14 cellular contexts compared by ENCODE assay signal in the genomic region with DNA sequence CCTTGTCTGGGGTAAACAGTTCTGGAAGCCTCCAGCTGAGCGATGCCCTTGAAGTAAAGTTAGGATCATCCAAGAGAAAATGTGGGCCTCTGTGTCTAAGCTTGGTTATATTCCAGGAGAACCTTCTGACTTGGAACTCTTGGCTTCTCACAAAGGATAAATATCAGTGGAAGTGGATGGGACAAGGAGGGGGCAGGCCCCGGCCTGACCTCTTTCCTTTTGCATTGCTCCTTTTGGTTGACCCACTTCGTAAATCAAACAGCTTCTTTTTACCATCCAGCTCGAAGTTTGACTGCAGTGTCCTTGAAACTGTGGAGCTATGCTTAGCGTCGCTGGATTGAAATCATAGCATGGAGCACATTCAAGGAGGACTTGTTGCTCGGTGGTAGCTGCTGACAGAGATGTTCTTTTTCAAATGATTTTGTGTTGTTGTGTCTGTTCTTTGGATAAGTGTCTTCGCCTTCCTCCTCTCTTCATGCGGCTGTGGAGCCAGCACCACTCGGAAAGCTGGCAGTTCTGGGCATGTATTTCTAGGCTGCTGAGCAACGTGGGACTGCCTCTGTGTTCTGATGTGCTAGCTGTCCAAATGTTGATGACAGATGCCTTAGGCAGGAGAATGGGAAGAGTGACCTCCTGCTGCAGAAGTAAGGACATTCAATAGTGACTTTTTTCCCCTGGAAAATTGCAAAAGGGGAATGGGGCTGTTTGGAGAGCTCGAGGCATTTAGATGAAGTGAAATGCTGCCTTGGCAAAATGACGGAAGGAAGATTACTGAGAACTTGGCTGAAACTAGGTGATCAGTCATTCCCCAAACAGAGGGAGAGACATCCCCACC. TPM values are rescaled to one million over a fixed set of nuclear protein-coding genes. Genes with fewer than 3 reads are reported as not detected.
A peak's percentile ranks its signal among the peaks of the same experiment; 100 is the strongest.
DNase-seq lines count a peak whose midpoint lies in the region; FAIRE-seq and TF ChIP-seq lines count a peak whose summit lies in the region.
"Had no signal": no experiment of that assay in that cellular context is flagged by ENCODE, and none has a peak within 500 bp of the region (broad histone marks: within the 10 kb centered on the region; RNA-seq: fewer than 3 reads in every experiment).

No MANE protein-coding gene starts in this region.

- no peak overlapping the region for H3K9ac ChIP-seq in kidney (ENCODE audit: low read length in 2 of 2)

- H3K27ac Mint-ChIP-seq in chondrocyte (ENCODE audit: unreplicated experiment), result peak overlapping the region; percentile 12

- H3K4me1 ChIP-seq in kidney (ENCODE audit: control insufficient read depth in 1 of 2, insufficient read depth in 1 of 2, low read depth in 1 of 2, low read length in 2 of 2) (peaks cover 7 to 34% of the 10 kb centered on the region in 2 donors), esophagus muscularis mucosa (peaks cover 37 to 68% (median 55%) of the 10 kb centered on the region in 4 donors)

- peaks cover 3% of the 10 kb centered on the region for H3K36me3 Mint-ChIP-seq in chondrocyte (ENCODE audit: low read depth)

- DNase-seq in G401 (ENCODE audit: low spot score) (peak; percentile 38), chondrocyte (ENCODE audit: low spot score) (no peak), kidney (peak; percentile 20), pons (ENCODE audit: low spot score) (peak; percentile 84), EL (no peak), esophagus muscularis mucosa (ENCODE audit: extremely low spot score) (no peak), NCI-H2227 treated with DMSO at 0.1 percent for 48 hours (lab: John Stamatoyannopoulos, UW) (no peak), NCI-H1436 (lab: John Stamatoyannopoulos, UW) (no peak)
- DNase-seq: activated gamma-delta T cell; NCI-H510A; stimulated activated CD4-positive, alpha-beta T cell treated with anti-CD3 and anti-CD28 coated beads, Interleukin-4, amount 100 ng/mL, for 24 hours had no signal

- WGBS in esophagus muscularis mucosa, result 65% methylated on average over 13 of the region's 13 CpGs

- no peak for FAIRE-seq in kidney (lab: Jason Lieb, UNC)

- H3K9me3 ChIP-seq in kidney (ENCODE audit: control insufficient read depth in 1 of 2, low read length in 2 of 2), result no peaks in the 10 kb centered on the region
- no peaks in the 10 kb centered on the region for H3K9me3 ChIP-seq in esophagus muscularis mucosa
- H3K9me3 ChIP-seq: gastroesophageal sphincter had no signal

- no peak overlapping the region for H3K27ac ChIP-seq in kidney (ENCODE audit: low read depth in 2 of 2, low read length in 2 of 2)
- H3K27ac ChIP-seq in esophagus muscularis mucosa (replicated peaks in 1 of 4), result peak overlapping the region in 2 of 4 donors; percentile 45 to 47

- H3K36me3 ChIP-seq in kidney (ENCODE audit: control insufficient read depth in 1 of 2, insufficient read depth in 2 of 2, low read length in 2 of 2), result no peaks in the 10 kb centered on the region
- H3K36me3 ChIP-seq in esophagus muscularis mucosa, result peaks cover 0 to 11% (median 0%) of the 10 kb centered on the region in 4 donors
- H3K36me3 ChIP-seq: gastroesophageal sphincter had no signal

- no peaks in the 10 kb centered on the region for H3K27me3 Mint-ChIP-seq in chondrocyte (ENCODE audit: low read depth)

- TF ChIP-seq EP300 in esophagus muscularis mucosa (IDR thresholded peaks at IDR 0.05), result no peak

- intact Hi-C loops in kidney (cut with DNase I), result no loop called here
- intact Hi-C loops in esophagus muscularis mucosa (cut with DNase I), result loop anchor here (10.0 kb wide), 1 partner anchor 47 kb away; no protein-coding TSS in a partner anchor

- in situ Hi-C loops in G401 (cut with HindIII; ENCODE audit: low sequenced_read_pairs), result loop anchor here (10.0 kb wide), 1 partner anchor 113 kb away; no protein-coding TSS in a partner anchor

- no peak for TF ChIP-seq CTCF in chondrocyte (IDR thresholded peaks at IDR 0.05)
- TF ChIP-seq CTCF in kidney (IDR thresholded peaks at IDR 0.05; ENCODE audit: borderline replicate concordance, extremely low read depth, insufficient read depth), result no peak
- no peak for TF ChIP-seq CTCF in esophagus muscularis mucosa (IDR thresholded peaks at IDR 0.05)

- peaks cover 57% of the 10 kb centered on the region for H3K4me1 Mint-ChIP-seq in chondrocyte (ENCODE audit: low read depth)

- no peaks in the 10 kb centered on the region for H3K9me3 Mint-ChIP-seq in chondrocyte (ENCODE audit: low read depth)

- TF ChIP-seq POLR2A in esophagus muscularis mucosa (IDR thresholded peaks at IDR 0.05; ENCODE audit: low read depth), result no peak

- no peak overlapping the region for H3K4me3 ChIP-seq in kidney (ENCODE audit: low read length in 2 of 2)
- no peak overlapping the region for H3K4me3 ChIP-seq in esophagus muscularis mucosa
- H3K4me3 ChIP-seq: gastroesophageal sphincter had no signal

- no peaks in the 10 kb centered on the region for H3K27me3 ChIP-seq in esophagus muscularis mucosa
- H3K27me3 ChIP-seq: gastroesophageal sphincter had no signal

- no peak overlapping the region for H3K4me3 Mint-ChIP-seq in chondrocyte (ENCODE audit: unreplicated experiment)

RNA-seq across cellular contexts. Expression of a gene that starts 4.5 kb away (rescaled TPM):
- total RNA-seq in G401 (2014; rRNA removed; shearing (Covaris generic)), result 33.8 and 48.3 TPM in 2 replicates
- total RNA-seq in chondrocyte (89.1 to 93.0 TPM (median 90.6 TPM) in 3 replicates), kidney (118 TPM), esophagus muscularis mucosa (10 to 100 TPM; 28.8 to 55.2 (median 38.8) TPM)
- polyA plus RNA-seq in kidney (ENCODE audit: insufficient read depth, low read depth, low replicate concordance), result 21.2 TPM

RNA-seq across cellular contexts. Expression of a gene that starts 30.7 kb away (rescaled TPM):
- total RNA-seq in G401 (2014; rRNA removed; shearing (Covaris generic)), result 20.9 and 28.4 TPM in 2 replicates
- 30.3 to 35.3 TPM (median 32.1 TPM) in 3 replicates for total RNA-seq in chondrocyte
- 45.4 TPM for total RNA-seq in kidney
- 9.2 TPM for polyA plus RNA-seq in kidney (ENCODE audit: insufficient read depth, low read depth, low replicate concordance)
- total RNA-seq in esophagus muscularis mucosa, result 10 to 100 TPM in 3 of 4 donors, 1 to 10 TPM in 1; 9.6 to 15.2 (median 12.0) TPM

RNA-seq across cellular contexts. Expression of a gene that starts 41.7 kb away (rescaled TPM):
- 390 and 445 TPM in 2 replicates for total RNA-seq in G401 (2014; rRNA removed; shearing (Covaris generic))
- 110 to 146 TPM (median 113 TPM) in 3 replicates for total RNA-seq in chondrocyte
- total RNA-seq in kidney, result 103 TPM
- 317 TPM for polyA plus RNA-seq in kidney (ENCODE audit: insufficient read depth, low read depth, low replicate concordance)
- 100 to 1,000 TPM; 162 to 205 (median 190) TPM for total RNA-seq in esophagus muscularis mucosa

RNA-seq across cellular contexts. Expression of a gene that starts 48.9 kb away (rescaled TPM):
- not detected in 2 replicates for total RNA-seq in G401 (2014; rRNA removed; shearing (Covaris generic))
- total RNA-seq in chondrocyte (not detected in 3 replicates), kidney (0.35 TPM), esophagus muscularis mucosa (not detected)
- polyA plus RNA-seq in kidney (ENCODE audit: insufficient read depth, low read depth, low replicate concordance), result 12.5 TPM
- total RNA-seq: gastroesophageal sphincter, H4, OCI-LY7 had no signal

Comparison
In these comparisons a context has a peak if more than half of its experiments do, and no peak if none do; other contexts are left out.
1. DNase-seq: peak in G401 (single experiment), kidney (single experiment) and pons (single experiment); none in chondrocyte (single experiment), EL (single experiment), esophagus muscularis mucosa (single experiment), NCI-H2227 treated with DMSO at 0.1 percent for 48 hours (single experiment) and NCI-H1436 (single experiment).